10 cellular contexts compared by ENCODE assay signal in genomic region chr12:21065845-21066244, GRCh38.
DNase-seq lines count a peak whose midpoint lies in the region; ATAC-seq and TF ChIP-seq lines count a peak whose summit lies in the region.
"Had no signal": no experiment of that assay in that cellular context is flagged by ENCODE, and none has a peak within 500 bp of the region (broad histone marks: within the 10 kb centered on the region; RNA-seq: fewer than 3 reads in every experiment).

No MANE protein-coding gene starts in this region.

- no peak overlapping the region for H2AFZ ChIP-seq in OCI-LY1 (ENCODE audit: low read length)

- H3K4me2 ChIP-seq in OCI-LY1 (ENCODE audit: low read length) = no peak overlapping the region

- H3K79me2 ChIP-seq in OCI-LY1 (ENCODE audit: insufficient read depth, low read length) = no peaks in the 10 kb centered on the region

- DNase-seq in left ventricle myocardium inferior = no peak
- DNase-seq in right cardiac atrium = no peak
- peak; percentile 9 for DNase-seq in fibroblast of the aortic adventitia (ENCODE audit: low read depth)
- DNase-seq in stimulated activated CD4-positive, alpha-beta T cell treated with anti-CD3 and anti-CD28 coated beads, Interleukin-1b, Interleukin-23, amount 100 ng/mL, for 48 hours = no peak
- no peak for DNase-seq in activated naive CD4-positive, alpha-beta T cell treated with Interleukin-2 at 50 U/mL for 16 hours
- DNase-seq in activated naive CD4-positive, alpha-beta T cell (lab: John Stamatoyannopoulos, UW) = no peak
- no peak for DNase-seq in activated CD4-positive, alpha-beta T cell treated with anti-CD3 and anti-CD28 coated beads for 1 hour
- DNase-seq: CD4-positive, alpha-beta T cell had no signal

- ATAC-seq in right cardiac atrium = no peak

- H3K27ac ChIP-seq in left ventricle myocardium inferior (replicated peaks) (no peak overlapping the region), right cardiac atrium (ENCODE audit: low read length) (no peak overlapping the region), OCI-LY1 (ENCODE audit: low read depth, low read length, poor library complexity, severe bottlenecking) (no peak overlapping the region)
- H3K27ac ChIP-seq: SJCRH30 had no signal

- peaks cover 47% of the 10 kb centered on the region for H3K9me3 ChIP-seq in left ventricle myocardium inferior (replicated peaks)
- H3K9me3 ChIP-seq in right cardiac atrium (ENCODE audit: control insufficient read depth, low read length) = no peaks in the 10 kb centered on the region
- H3K9me3 ChIP-seq in OCI-LY1 (ENCODE audit: low read length) = no peaks in the 10 kb centered on the region
- H3K9me3 ChIP-seq: SJCRH30 had no signal

- no peaks in the 10 kb centered on the region for H3K9me2 ChIP-seq in OCI-LY1 (ENCODE audit: low read depth, low read length)

- H3K4me3 ChIP-seq in left ventricle myocardium inferior (no peak overlapping the region), right cardiac atrium (ENCODE audit: low read length) (no peak overlapping the region), OCI-LY1 (ENCODE audit: low read depth, low read length, poor library complexity, severe bottlenecking) (no peak overlapping the region), fibroblast of the aortic adventitia (ENCODE audit: low read depth, low read length) (no peak overlapping the region)
- H3K4me3 ChIP-seq: SJCRH30 had no signal

- H3K9ac ChIP-seq in OCI-LY1 (ENCODE audit: low read length) = no peak overlapping the region

- H3K4me1 ChIP-seq in left ventricle myocardium inferior (no peaks in the 10 kb centered on the region), right cardiac atrium (ENCODE audit: control insufficient read depth, insufficient read depth, low read length) (no peaks in the 10 kb centered on the region), OCI-LY1 (ENCODE audit: insufficient read depth, low read length, severe bottlenecking) (no peaks in the 10 kb centered on the region)
- H3K4me1 ChIP-seq: SJCRH30 had no signal

- no peaks in the 10 kb centered on the region for H3F3A ChIP-seq in OCI-LY1 (ENCODE audit: insufficient read depth, low read length)

- H4K20me1 ChIP-seq in OCI-LY1 (ENCODE audit: insufficient read depth, low read length) = no peaks in the 10 kb centered on the region

- H3K36me3 ChIP-seq in left ventricle myocardium inferior = no peaks in the 10 kb centered on the region
- no peaks in the 10 kb centered on the region for H3K36me3 ChIP-seq in OCI-LY1 (ENCODE audit: insufficient read depth, low read length)
- H3K36me3 ChIP-seq: SJCRH30 had no signal

- intact Hi-C loops in left ventricle myocardium inferior (cut with micrococcal nuclease) (no loop called here), right cardiac atrium (cut with DNase I) (no loop called here)

- TF ChIP-seq CTCF in left ventricle myocardium inferior (IDR thresholded peaks at IDR 0.05; ENCODE audit: borderline replicate concordance) = peak; percentile 51
- TF ChIP-seq CTCF in OCI-LY1 (IDR thresholded peaks at IDR 0.05; ENCODE audit: low read length) = peak; percentile 58
- TF ChIP-seq CTCF in fibroblast of the aortic adventitia (IDR thresholded peaks at IDR 0.05; ENCODE audit: insufficient read depth, low read length) = no peak

- no peaks in the 10 kb centered on the region for H3K27me3 ChIP-seq in left ventricle myocardium inferior (ENCODE audit: low read depth)
- no peaks in the 10 kb centered on the region for H3K27me3 ChIP-seq in right cardiac atrium (ENCODE audit: control insufficient read depth, insufficient read depth)
- H3K27me3 ChIP-seq in OCI-LY1 (ENCODE audit: insufficient read depth, low read length) = no peaks in the 10 kb centered on the region
